In genomic region chr11:88320149-88320559, GRCh38 we compare ENCODE assay signal across 1 cellular context.
TF ChIP-seq lines count a peak whose summit lies in the region.

No MANE protein-coding gene starts in this region.

TF ChIP-seq in HEK293, 187 proteins besides CTCF, POLR2A, EP300 and RAD21 (continued from another document and continues in another):
- TF ChIP-seq PATZ1 (tag by site-specific recombination; IDR thresholded peaks at IDR 0.05) (no peak), TCF7L2 (IDR thresholded peaks at IDR 0.05; ENCODE audit: borderline replicate concordance, low read depth, low read length) (peak; percentile 51; the same call in 1 of the 2 replicates), ZIC2 (tag by site-specific recombination; IDR thresholded peaks at IDR 0.05) (no peak), ZNF639 (tag by site-specific recombination; IDR thresholded peaks at IDR 0.05) (no peak; the same call in 1 of the 2 replicates), SCRT1 (tag by site-specific recombination; IDR thresholded peaks at IDR 0.05; ENCODE audit: borderline replicate concordance) (no peak), ZNF341 (tag by site-specific recombination; IDR thresholded peaks at IDR 0.05; ENCODE audit: low read depth) (no peak), PRDM6 (tag by site-specific recombination; IDR thresholded peaks at IDR 0.05) (peak; percentile 100), ZNF629 (tag by site-specific recombination; IDR thresholded peaks at IDR 0.05) (peak; percentile 72), MYNN (tag by site-specific recombination; IDR thresholded peaks at IDR 0.05; ENCODE audit: borderline replicate concordance) (no peak), BCL6B (tag by site-specific recombination; IDR thresholded peaks at IDR 0.05) (no peak; the same call in 1 of the 2 replicates), KLF10 (tag by site-specific recombination; IDR thresholded peaks at IDR 0.05) (0 out of 2 replicates have a peak, but pooled peaks have one; percentile 44), ZNF335 (tag by site-specific recombination; conservative IDR thresholded peaks at IDR 0.05) (no peak), KLF7 (tag by site-specific recombination; IDR thresholded peaks at IDR 0.05; ENCODE audit: borderline replicate concordance) (no peak), ZNF19 (tag by site-specific recombination; IDR thresholded peaks at IDR 0.05; ENCODE audit: low read depth) (no peak), ZBTB21 (tag by site-specific recombination; IDR thresholded peaks at IDR 0.05) (no peak), BCL11A (tag by site-specific recombination; IDR thresholded peaks at IDR 0.05; ENCODE audit: low read depth) (peak; percentile 46; the same call in 1 of the 2 replicates), ZSCAN30 (tag by site-specific recombination; IDR thresholded peaks at IDR 0.05) (peak; percentile 96), ZNF112 (tag by site-specific recombination; IDR thresholded peaks at IDR 0.05) (no peak), ZNF202 (tag by site-specific recombination; IDR thresholded peaks at IDR 0.05; ENCODE audit: borderline replicate concordance) (no peak), ZNF48 (tag by site-specific recombination; IDR thresholded peaks at IDR 0.05) (no peak), SP2 (tag by site-specific recombination; IDR thresholded peaks at IDR 0.05) (no peak), ZNF140 (tag by site-specific recombination; IDR thresholded peaks at IDR 0.05) (no peak), ZNF692 (tag by site-specific recombination; IDR thresholded peaks at IDR 0.05) (peak; percentile 41; the same call in 1 of the 2 replicates), ZNF707 (tag by site-specific recombination; IDR thresholded peaks at IDR 0.05) (no peak), ZNF138 (tag by site-specific recombination; IDR thresholded peaks at IDR 0.05; ENCODE audit: borderline replicate concordance) (no peak), ZNF518A (tag by site-specific recombination; conservative IDR thresholded peaks at IDR 0.05; ENCODE audit: low read depth) (no peak), ZNF791 (tag by site-specific recombination; IDR thresholded peaks at IDR 0.05) (no peak), GFI1B (tag by site-specific recombination; IDR thresholded peaks at IDR 0.05) (peak; percentile 81; the same call in 1 of the 2 replicates), ZBTB48 (tag by site-specific recombination; IDR thresholded peaks at IDR 0.05) (no peak), ZNF146 (tag by site-specific recombination; IDR thresholded peaks at IDR 0.05) (peak; percentile 51), ZNF404 (tag by site-specific recombination; IDR thresholded peaks at IDR 0.05) (no peak), ZNF398 (tag by site-specific recombination; IDR thresholded peaks at IDR 0.05) (no peak), KLF16 (tag by site-specific recombination; IDR thresholded peaks at IDR 0.05) (no peak), ZFP69B (tag by site-specific recombination; IDR thresholded peaks at IDR 0.05) (no peak), SALL2 (tag by site-specific recombination; IDR thresholded peaks at IDR 0.05; ENCODE audit: borderline replicate concordance) (no peak), ZNF211 (tag by site-specific recombination; IDR thresholded peaks at IDR 0.05; ENCODE audit: low read depth) (no peak), ZNF416 (tag by site-specific recombination; IDR thresholded peaks at IDR 0.05) (no peak), ZNF677 (tag by site-specific recombination; IDR thresholded peaks at IDR 0.05) (no peak), ZNF169 (tag by site-specific recombination; IDR thresholded peaks at IDR 0.05) (no peak), RBAK (tag by site-specific recombination; IDR thresholded peaks at IDR 0.05) (no peak), MZF1 (tag by site-specific recombination; IDR thresholded peaks at IDR 0.05; ENCODE audit: borderline replicate concordance) (peak; percentile 70; the same call in 1 of the 2 replicates), ZNF701 (tag by site-specific recombination; IDR thresholded peaks at IDR 0.05) (no peak), ZNF155 (tag by site-specific recombination; IDR thresholded peaks at IDR 0.05) (no peak), INSM2 (tag by site-specific recombination; IDR thresholded peaks at IDR 0.05) (peak; percentile 90)
